Comparison of ENCODE assay signal across 8 cellular contexts in the genomic region with DNA sequence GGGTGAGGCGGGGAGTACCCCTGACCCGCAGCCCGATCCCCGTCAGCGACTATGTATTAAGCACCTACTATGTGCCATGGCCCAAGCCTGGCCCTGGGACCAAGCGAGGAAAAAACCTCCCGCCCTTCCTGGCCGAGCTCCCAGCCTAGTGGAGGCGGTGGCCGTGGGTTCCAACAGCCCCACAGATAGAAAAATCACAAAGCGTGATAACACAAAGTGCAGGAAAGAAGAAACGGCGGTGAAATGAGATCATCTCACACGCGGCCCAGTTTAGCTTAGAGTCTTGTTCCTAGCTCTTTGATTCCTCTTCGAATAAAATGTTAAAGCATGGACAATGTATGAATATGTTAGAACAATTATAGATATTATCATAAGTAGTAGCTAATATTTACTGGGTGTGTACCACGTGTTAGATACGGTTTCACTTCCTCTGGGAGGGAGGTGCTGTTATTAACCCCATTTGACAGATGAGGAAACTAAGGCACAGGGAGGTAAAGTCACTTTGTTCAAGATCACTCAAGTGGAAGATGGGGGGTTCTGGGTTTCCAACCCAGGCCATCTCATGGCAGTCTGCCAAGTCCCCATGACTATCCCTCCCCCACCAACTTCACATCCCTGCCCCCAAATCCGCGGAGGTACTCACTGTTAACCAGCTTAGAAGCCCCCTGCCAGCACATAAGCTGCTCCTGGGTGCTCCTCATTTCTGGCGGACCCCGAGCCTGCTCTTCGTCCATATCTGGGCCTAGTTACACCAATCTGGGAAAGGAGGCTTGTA. TPM values are rescaled to one million over a fixed set of nuclear protein-coding genes. Genes with fewer than 3 reads are reported as not detected.
A peak's percentile ranks its signal among the peaks of the same experiment; 100 is the strongest.
DNase-seq lines count a peak whose midpoint lies in the region; ATAC-seq, FAIRE-seq and TF ChIP-seq lines count a peak whose summit lies in the region.

No MANE protein-coding gene starts in this region.

- no peaks in the 10 kb centered on the region for H3K27me3 ChIP-seq in pancreas
- peaks cover 30 to 82% (median 38%) of the 10 kb centered on the region in 3 donors for H3K27me3 ChIP-seq in sigmoid colon

- H3K27ac Mint-ChIP-seq in central memory CD8-positive, alpha-beta T cell (ENCODE audit: low read depth) = no peak overlapping the region

- H3K27ac ChIP-seq in pancreas (peak overlapping the region in 3 of 4 donors; percentile 19 to 58 (median 53)), sigmoid colon (peak overlapping the region in 1 of 4 donors; percentile 16)

- no peaks in the 10 kb centered on the region for H3K9me3 Mint-ChIP-seq in central memory CD8-positive, alpha-beta T cell

- no peak for TF ChIP-seq CTCF in pancreas (IDR thresholded peaks at IDR 0.05)
- TF ChIP-seq CTCF in sigmoid colon (IDR thresholded peaks at IDR 0.05) = peak in 1 of 4 experiments; percentile 2

- TF ChIP-seq EP300 in sigmoid colon (IDR thresholded peaks at IDR 0.05) = no peak

- H3K4me3 Mint-ChIP-seq in central memory CD8-positive, alpha-beta T cell = peak overlapping the region; percentile 75

- 5% methylated on average over 23 of the region's 23 CpGs for WGBS in pancreas, 2 donors
- 10 to 15% methylated on average over 23 of the region's 23 CpGs for WGBS in sigmoid colon, 2 donors

- H3K9me3 ChIP-seq in pancreas (no peaks in the 10 kb centered on the region), sigmoid colon (no peaks in the 10 kb centered on the region)

- no peaks in the 10 kb centered on the region for H3K36me3 Mint-ChIP-seq in central memory CD8-positive, alpha-beta T cell (ENCODE audit: insufficient read depth)

- no peak for DNase-seq in GM19239 (ENCODE audit: insufficient read length, low spot score)
- peak; percentile 23 for DNase-seq in NCI-H1694 (lab: John Stamatoyannopoulos, UW)
- no peak for DNase-seq in central memory CD8-positive, alpha-beta T cell (ENCODE audit: low spot score in 2 of 2)
- DNase-seq in pancreas = peak in 4 of 6 donors; percentile 28 to 64 (median 42)
- DNase-seq in stimulated activated CD4-positive, alpha-beta T cell treated with anti-CD3 and anti-CD28 coated beads, Interleukin-4, amount 100 ng/mL, for 4 hours = no peak
- no peak for DNase-seq in sigmoid colon

- peaks cover 4 to 14% (median 10%) of the 10 kb centered on the region in 3 donors for H3K4me1 ChIP-seq in pancreas
- H3K4me1 ChIP-seq in sigmoid colon = peaks cover 0 to 48% (median 38%) of the 10 kb centered on the region in 4 donors

- intact Hi-C loops in pancreas (cut with DNase I) (no loop called here), sigmoid colon (cut with DNase I) (loop anchor here (5.0 to 10.0 kb wide), 2 partner anchors 75 to 123 kb away; partner anchors contain the start of gene USF2)

- peak; percentile 17 for ATAC-seq in central memory CD8-positive, alpha-beta T cell (replicated peaks; ENCODE audit: extremely low read depth, poor library complexity, severe bottlenecking)
- ATAC-seq in pancreas (peak; percentile 2 to 11 (median 8)), GM19395 (IDR thresholded peaks at IDR 0.05; ENCODE audit: unreplicated experiment) (no peak), HG02763 (IDR thresholded peaks at IDR 0.05; ENCODE audit: unreplicated experiment) (no peak)

- TF ChIP-seq POLR2A in sigmoid colon (IDR thresholded peaks at IDR 0.05) = no peak

- peak; percentile 39 for FAIRE-seq in GM19239 (lab: Jason Lieb, UNC)
- no peak for FAIRE-seq in pancreas (lab: Jason Lieb, UNC)

- H3K27me3 Mint-ChIP-seq in central memory CD8-positive, alpha-beta T cell = no peaks in the 10 kb centered on the region

- H3K4me1 Mint-ChIP-seq in central memory CD8-positive, alpha-beta T cell = peaks cover 55% of the 10 kb centered on the region

- H3K4me3 ChIP-seq in pancreas (peak overlapping the region in 3 of 4 donors; percentile 0 to 45 (median 44)), sigmoid colon (peak overlapping the region in 2 of 4 donors; percentile 18 to 22)

- no peaks in the 10 kb centered on the region for H3K36me3 ChIP-seq in pancreas
- H3K36me3 ChIP-seq in sigmoid colon = no peaks in the 10 kb centered on the region

RNA-seq across cellular contexts. Expression of gene FXYD7, which starts 1.2 kb away (rescaled TPM):
- total RNA-seq in pancreas (under 1 TPM in 1 of 6 donors, not detected in 5; 0.23 TPM), sigmoid colon (1 to 10 TPM in 1 of 4 donors, not detected in 3; 3.3 TPM)
- polyA plus RNA-seq in pancreas (under 1 TPM in 1 of 2 donors, not detected in 1; 0.61 TPM), sigmoid colon (1 to 10 TPM in 1 of 3 donors, not detected in 2; 1.7 TPM)

RNA-seq across cellular contexts. Expression of gene FXYD1, which starts 3.2 kb away (rescaled TPM):
- total RNA-seq in pancreas (1 to 10 TPM; 2.8 to 6.8 (median 4.6) TPM), sigmoid colon (100 to 1,000 TPM in 1 of 4 donors, 10 to 100 TPM in 3; 39.1 to 107 (median 44.6) TPM)
- polyA plus RNA-seq in pancreas (10 to 100 TPM in 1 of 2 donors, 1 to 10 TPM in 1; 9.3 to 16.1 TPM), sigmoid colon (10 to 100 TPM in 2 of 3 donors, 1 to 10 TPM in 1; 6.0 to 57.7 (median 15.0) TPM)

RNA-seq across cellular contexts. Expression of gene LGI4, which starts 7.0 kb away (rescaled TPM):
- 1 to 10 TPM in 5 of 6 donors, under 1 TPM in 1; 0.38 to 2.5 (median 1.7) TPM for total RNA-seq in pancreas
- polyA plus RNA-seq in pancreas = 10 to 100 TPM in 1 of 2 donors, 1 to 10 TPM in 1; 8.0 to 17.9 TPM
- total RNA-seq in sigmoid colon = 10 to 100 TPM; 29.0 to 47.1 (median 35.1) TPM
- 10 to 100 TPM in 1 of 3 donors, 1 to 10 TPM in 2; 4.2 to 35.7 (median 9.0) TPM for polyA plus RNA-seq in sigmoid colon

RNA-seq across cellular contexts. Expression of gene FXYD5, which starts 12.7 kb away (rescaled TPM):
- total RNA-seq in pancreas (10 to 100 TPM in 3 of 6 donors, 1 to 10 TPM in 3; 2.6 to 34.1 (median 9.2) TPM), sigmoid colon (10 to 100 TPM; 20.1 to 32.4 (median 28.8) TPM)
- polyA plus RNA-seq in pancreas (100 to 1,000 TPM in 1 of 2 donors, 10 to 100 TPM in 1; 31.9 to 101 TPM), sigmoid colon (100 to 1,000 TPM in 1 of 3 donors, 10 to 100 TPM in 2; 18.5 to 102 (median 27.0) TPM)

RNA-seq across cellular contexts. Expression of gene FXYD3, which starts 26.2 kb away (rescaled TPM):
- total RNA-seq in pancreas (10 to 100 TPM; 12.2 to 33.4 (median 16.7) TPM), sigmoid colon (10 to 100 TPM in 2 of 4 donors, 1 to 10 TPM in 2; 3.7 to 15.3 (median 8.2) TPM)
- polyA plus RNA-seq in pancreas (10 to 100 TPM; 33.9 to 59.1 TPM), sigmoid colon (1,000 to 10,000 TPM; 2,472 to 3,333 (median 2,871) TPM)

Comparison
In these comparisons a context has a peak if more than half of its experiments do, and no peak if none do; other contexts are left out.
1. DNase-seq: peak in NCI-H1694 (single experiment) and pancreas (4 of 6); none in GM19239 (single experiment), central memory CD8-positive, alpha-beta T cell (0 of 2), stimulated activated CD4-positive, alpha-beta T cell treated with anti-CD3 and anti-CD28 coated beads, Interleukin-4, amount 100 ng/mL, for 4 hours (0 of 2) and sigmoid colon (single experiment).
2. ATAC-seq: peak in central memory CD8-positive, alpha-beta T cell (single experiment) and pancreas (4 of 4); none in GM19395 (single experiment) and HG02763 (single experiment).
3. RNA of gene FXYD1, which starts 3.2 kb away (total RNA-seq): 39.1 to 107 TPM in sigmoid colon; 2.8 to 6.8 TPM in pancreas; every median in the first group is over 4 times any median in the second.
4. RNA of gene LGI4, which starts 7.0 kb away (total RNA-seq): 29.0 to 47.1 TPM in sigmoid colon; 0.38 to 2.5 TPM in pancreas; every median in the first group is over 4 times any median in the second.